Comparison of ENCODE assay signal across 15 cellular contexts in the genomic region with DNA sequence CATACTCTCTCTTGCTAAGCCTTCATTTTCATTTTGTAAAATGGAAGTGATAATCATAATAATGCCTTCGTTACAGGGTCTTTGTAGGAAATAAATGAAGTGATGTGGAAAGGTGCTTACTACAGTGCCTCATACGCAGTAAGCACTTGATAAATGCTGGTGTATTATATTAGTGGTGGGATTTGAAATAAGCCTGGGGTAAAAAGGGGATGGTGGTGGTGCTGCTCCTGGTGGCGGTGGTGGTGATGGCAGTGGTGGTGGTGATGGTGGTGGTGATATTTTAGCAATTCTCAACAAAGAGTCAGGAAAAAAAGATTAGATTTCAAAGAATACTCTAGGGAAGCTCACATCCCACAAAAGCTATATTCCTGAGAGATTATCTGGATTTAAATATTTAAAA.
"Had no signal": no experiment of that assay in that cellular context is flagged by ENCODE, and none has a peak within 500 bp of the region (broad histone marks: within the 10 kb centered on the region; RNA-seq: fewer than 3 reads in every experiment).

No MANE protein-coding gene starts in this region.

- ATAC-seq: mucosa of descending colon, natural killer cell, psoas muscle had no signal

- DNase-seq: activated CD4-positive, alpha-beta T cell treated with anti-CD3 and anti-CD28 coated beads for 48 hours; activated naive CD4-positive, alpha-beta T cell treated with Interleukin-2 at 50 U/mL for 16 hours; central memory CD4-positive, alpha-beta T cell; dermis blood vessel endothelial cell; foreskin fibroblast; mucosa of descending colon; natural killer cell; occipital lobe; psoas muscle; sigmoid colon; stimulated activated CD4-positive, alpha-beta T cell treated with anti-CD3 and anti-CD28 coated beads, Interleukin-12 subunit alpha, Interleukin-12 subunit beta, amount 100 ng/mL, for 4 hours; stimulated activated naive CD4-positive, alpha-beta T cell treated with Interleukin-2 at 50 U/mL for 16 hours; T-helper 9 cell; upper lobe of left lung had no signal

- H3K4me3 Mint-ChIP-seq: natural killer cell had no signal

- H3K36me3 ChIP-seq: esophagus muscularis mucosa, sigmoid colon, upper lobe of left lung had no signal

- H3K4me1 Mint-ChIP-seq: natural killer cell had no signal

- H3K9me3 ChIP-seq: sigmoid colon had no signal

- H3K27ac Mint-ChIP-seq: natural killer cell had no signal

- H3K4me1 ChIP-seq: esophagus muscularis mucosa, psoas muscle, sigmoid colon, upper lobe of left lung had no signal

- H3K27ac ChIP-seq: esophagus muscularis mucosa, psoas muscle, sigmoid colon, upper lobe of left lung had no signal

- H3K4me3 ChIP-seq: esophagus muscularis mucosa, mucosa of descending colon, psoas muscle, sigmoid colon, upper lobe of left lung had no signal

- H3K27me3 ChIP-seq: esophagus muscularis mucosa, sigmoid colon, upper lobe of left lung had no signal
